ENCODE assay signal across 8 cellular contexts in the genomic region with DNA sequence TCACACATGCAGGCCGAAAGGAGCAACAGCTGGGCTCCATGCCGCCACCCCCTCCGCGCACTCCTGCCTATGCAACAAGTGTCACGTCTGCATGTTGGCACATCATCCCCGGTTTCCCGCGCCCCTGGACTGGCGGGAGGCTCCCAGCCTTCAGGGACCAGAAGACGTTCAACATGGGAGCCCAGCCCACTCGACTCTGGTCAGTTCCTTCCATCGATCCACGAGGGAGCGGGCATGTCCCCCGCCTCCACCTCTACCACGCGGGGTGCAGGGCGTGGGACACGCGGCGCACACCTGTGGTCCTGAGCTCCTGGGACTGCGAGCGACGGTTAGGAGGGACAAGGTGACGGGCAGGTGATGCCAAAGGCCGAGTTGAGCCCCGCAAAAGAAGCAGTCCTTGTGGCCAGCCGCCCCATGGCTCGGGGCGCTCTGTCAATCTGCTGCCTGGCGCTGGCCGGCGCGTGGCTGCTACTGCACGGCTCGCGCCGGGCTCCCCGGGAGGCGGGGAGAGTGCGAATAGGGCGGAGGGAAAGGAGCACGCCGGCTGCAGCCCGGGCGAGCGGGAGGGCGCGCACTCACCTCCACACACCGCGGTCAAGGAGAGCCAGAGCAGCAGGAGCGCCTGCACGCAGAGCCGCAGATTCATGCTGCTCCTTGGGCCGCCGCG. TPM values are rescaled to one million over a fixed set of nuclear protein-coding genes. Genes with fewer than 3 reads are reported as not detected.
DNase-seq lines count a peak whose midpoint lies in the region; FAIRE-seq and TF ChIP-seq lines count a peak whose summit lies in the region.

No MANE protein-coding gene starts in this region.

- H3K27me3 ChIP-seq in HUES6 (ENCODE audit: control insufficient read depth, insufficient read depth, low read length) (peaks cover 89% of the 10 kb centered on the region), hepatocyte (peaks cover 10% of the 10 kb centered on the region)

- H2AFZ ChIP-seq in hepatocyte, result no peak overlapping the region

- peaks cover 8% of the 10 kb centered on the region for H3K4me1 ChIP-seq in HUES6 (ENCODE audit: control insufficient read depth, insufficient read depth, low read length)
- H3K4me1 ChIP-seq in hepatocyte (ENCODE audit: insufficient read depth), result peaks cover 3% of the 10 kb centered on the region

- peaks cover 3% of the 10 kb centered on the region for H3K4me1 Mint-ChIP-seq in activated T-helper 2 cell treated with anti-CD3 and anti-CD28 coated beads, Interferon-gamma antibody, Interleukin-2, Interleukin-4, amounts not matched to agents 10 μg/mL and 5 μg/mL and 100 μg/mL, durations not matched to agents 14 hours and 24 hours and 36 hours (ENCODE audit: low read depth)

- H3K4me3 Mint-ChIP-seq in activated T-helper 2 cell treated with anti-CD3 and anti-CD28 coated beads, Interferon-gamma antibody, Interleukin-2, Interleukin-4, amounts not matched to agents 10 μg/mL and 5 μg/mL and 100 μg/mL, durations not matched to agents 14 hours and 24 hours and 36 hours (ENCODE audit: low read depth), result peak overlapping the region; percentile 49

- no peaks in the 10 kb centered on the region for H3K9me3 Mint-ChIP-seq in activated T-helper 2 cell treated with anti-CD3 and anti-CD28 coated beads, Interferon-gamma antibody, Interleukin-2, Interleukin-4, amounts not matched to agents 10 μg/mL and 5 μg/mL and 100 μg/mL, durations not matched to agents 14 hours and 24 hours and 36 hours

- peaks cover 25% of the 10 kb centered on the region for H3K27me3 Mint-ChIP-seq in activated T-helper 2 cell treated with anti-CD3 and anti-CD28 coated beads, Interferon-gamma antibody, Interleukin-2, Interleukin-4, amounts not matched to agents 10 μg/mL and 5 μg/mL and 100 μg/mL, durations not matched to agents 14 hours and 24 hours and 36 hours (ENCODE audit: low read depth)

- H3K9me3 ChIP-seq in HUES6 (ENCODE audit: control insufficient read depth, insufficient read depth, low read depth, low read length) (peaks cover 8% of the 10 kb centered on the region), hepatocyte (ENCODE audit: low read depth) (no peaks in the 10 kb centered on the region)

- H3K27ac ChIP-seq in HUES6 (ENCODE audit: low read depth, low read length), result no peak overlapping the region
- H3K27ac ChIP-seq in hepatocyte, result no peak overlapping the region

- TF ChIP-seq CTCF in hepatocyte (IDR thresholded peaks at IDR 0.05; ENCODE audit: poor library complexity), result no peak

- H3K9ac ChIP-seq in HUES6 (ENCODE audit: low read length), result peak overlapping the region; percentile 14

- 48% methylated on average over 40 of the region's 57 CpGs for WGBS in hepatocyte (ENCODE audit: low lambda C conversion rate, missing lambda C conversion rate)

- H3K27ac Mint-ChIP-seq in activated T-helper 2 cell treated with anti-CD3 and anti-CD28 coated beads, Interferon-gamma antibody, Interleukin-2, Interleukin-4, amounts not matched to agents 10 μg/mL and 5 μg/mL and 100 μg/mL, durations not matched to agents 14 hours and 24 hours and 36 hours, result no peak overlapping the region

- intact Hi-C loops in activated T-helper 2 cell treated with anti-CD3 and anti-CD28 coated beads, Interferon-gamma antibody, Interleukin-2, Interleukin-4, amounts not matched to agents 10 μg/mL and 5 μg/mL and 100 μg/mL, durations not matched to agents 14 hours and 24 hours and 36 hours (cut with micrococcal nuclease), result no loop called here

- H3K4me3 ChIP-seq in HUES6 (ENCODE audit: low read depth, low read length), result peak overlapping the region; percentile 67
- H3K4me3 ChIP-seq in hepatocyte, result no peak overlapping the region
- H3K4me3 ChIP-seq in skeletal muscle cell (ENCODE audit: low read depth, low read length), result peak overlapping the region; percentile 52

- H3K36me3 ChIP-seq in HUES6 (ENCODE audit: control insufficient read depth, insufficient read depth, low read length) (no peaks in the 10 kb centered on the region), hepatocyte (replicated peaks; ENCODE audit: insufficient read depth, low read depth) (no peaks in the 10 kb centered on the region)

- H3K36me3 Mint-ChIP-seq in activated T-helper 2 cell treated with anti-CD3 and anti-CD28 coated beads, Interferon-gamma antibody, Interleukin-2, Interleukin-4, amounts not matched to agents 10 μg/mL and 5 μg/mL and 100 μg/mL, durations not matched to agents 14 hours and 24 hours and 36 hours (ENCODE audit: low read depth), result no peaks in the 10 kb centered on the region

- no peaks in the 10 kb centered on the region for H3K79me2 ChIP-seq in hepatocyte

- no peaks in the 10 kb centered on the region for H3K9me2 ChIP-seq in hepatocyte (replicated peaks; ENCODE audit: insufficient read depth)

- FAIRE-seq in frontal cortex (lab: Jason Lieb, UNC), result no peak

- peak; percentile 6 to 25 for DNase-seq in stimulated activated CD4-positive, alpha-beta T cell treated with anti-CD3 and anti-CD28 coated beads, Interleukin-2, amount 100 ng/mL, for 24 hours
- DNase-seq in stimulated activated CD4-positive, alpha-beta T cell treated with anti-CD3 and anti-CD28 coated beads, Interleukin-2, amount 100 ng/mL, for 48 hours, result no peak
- no peak for DNase-seq in activated T-helper 2 cell treated with anti-CD3 and anti-CD28 coated beads, Interferon-gamma antibody, Interleukin-2, Interleukin-4, amounts not matched to agents 10 μg/mL and 5 μg/mL and 100 μg/mL, durations not matched to agents 14 hours and 24 hours and 36 hours (ENCODE audit: low spot score)
- DNase-seq in hepatocyte (ENCODE audit: low spot score) (peak; percentile 34), skeletal muscle cell (ENCODE audit: low read depth) (no peak), NCI-H1105 (lab: John Stamatoyannopoulos, UW) (no peak), frontal cortex (ENCODE audit: low spot score in 2 of 2) (no peak)

- H4K20me1 ChIP-seq in hepatocyte (ENCODE audit: insufficient read depth, poor library complexity, severe bottlenecking), result no peaks in the 10 kb centered on the region

- H3K4me2 ChIP-seq in hepatocyte, result peak overlapping the region; percentile 87

RNA-seq across cellular contexts. Expression of gene APLN, which starts 0.6 kb away (rescaled TPM):
- 0.32 and 0.39 TPM in 2 replicates for total RNA-seq in activated T-helper 2 cell treated with anti-CD3 and anti-CD28 coated beads, Interferon-gamma antibody, Interleukin-2, Interleukin-4, amounts not matched to agents 10 μg/mL and 5 μg/mL and 100 μg/mL, durations not matched to agents 14 hours and 24 hours and 36 hours
- total RNA-seq in hepatocyte (0.16 and 0.30 TPM in 2 replicates), frontal cortex (2.4 TPM)
- polyA plus RNA-seq in hepatocyte, result 0.30 and 0.92 TPM in 2 replicates

Comparison
In these comparisons a context has a peak if more than half of its experiments do, and no peak if none do; other contexts are left out.
1. DNase-seq: peak in stimulated activated CD4-positive, alpha-beta T cell treated with anti-CD3 and anti-CD28 coated beads, Interleukin-2, amount 100 ng/mL, for 24 hours (2 of 2) and hepatocyte (single experiment); none in stimulated activated CD4-positive, alpha-beta T cell treated with anti-CD3 and anti-CD28 coated beads, Interleukin-2, amount 100 ng/mL, for 48 hours (0 of 2), activated T-helper 2 cell treated with anti-CD3 and anti-CD28 coated beads, Interferon-gamma antibody, Interleukin-2, Interleukin-4, amounts not matched to agents 10 μg/mL and 5 μg/mL and 100 μg/mL, durations not matched to agents 14 hours and 24 hours and 36 hours (single experiment), skeletal muscle cell (single experiment), NCI-H1105 (single experiment) and frontal cortex (0 of 2).